ENCODE assay signal across 34 cellular contexts in the genomic region with DNA sequence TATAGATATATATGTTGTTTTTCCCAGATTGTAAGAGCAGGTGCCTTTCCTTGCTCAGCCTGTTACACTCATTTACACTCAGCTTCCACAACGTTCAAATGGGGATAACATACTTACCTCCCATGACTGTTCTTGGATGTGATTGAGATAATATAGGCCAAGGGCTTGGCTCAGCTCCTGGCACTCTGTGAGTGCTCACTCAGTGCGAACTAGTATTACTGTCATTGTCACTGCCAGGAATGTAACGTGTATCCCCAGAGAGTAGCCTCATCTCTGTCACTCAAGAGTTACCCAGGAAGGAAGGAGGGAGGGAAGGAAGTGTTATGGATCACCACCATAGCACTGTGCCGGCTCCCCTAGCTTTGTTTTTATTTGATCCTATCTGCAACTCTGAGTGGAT.
"Had no signal": no experiment of that assay in that cellular context is flagged by ENCODE, and none has a peak within 500 bp of the region (broad histone marks: within the 10 kb centered on the region; RNA-seq: fewer than 3 reads in every experiment).

No MANE protein-coding gene starts in this region.

- H3K27ac Mint-ChIP-seq: activated B cell treated with CpG ODN at 0.5 μM for 24 hours; activated CD8-positive, alpha-beta T cell treated with anti-CD3 and anti-CD28 coated beads for 36 hours; activated naive CD8-positive, alpha-beta T cell; activated T-helper 17 cell treated with anti-CD3 and anti-CD28 coated beads, Interleukin-2, amount 50 U/mL, for 72 hours; effector memory CD8-positive, alpha-beta T cell; T-helper 17 cell; T-helper 2 cell treated with Interferon-gamma antibody and Interleukin-4, amounts not matched to agents 5 μg/mL and 100 μg/mL, for 36 hours had no signal

- H3K36me3 Mint-ChIP-seq: activated naive CD8-positive, alpha-beta T cell had no signal

- H3K4me3 ChIP-seq: coronary artery, heart right ventricle had no signal

- H3K4me1 Mint-ChIP-seq: activated B cell treated with CpG ODN at 0.5 μM for 24 hours; activated T-helper 17 cell treated with anti-CD3 and anti-CD28 coated beads, Interleukin-2, amount 50 U/mL, for 72 hours; central memory CD8-positive, alpha-beta T cell; T-helper 17 cell had no signal

- H3K9me3 ChIP-seq: heart right ventricle had no signal

- H3K27ac ChIP-seq: brain microvascular endothelial cell, coronary artery, heart right ventricle, WERI-Rb-1 had no signal

- H3K9me3 Mint-ChIP-seq: activated B cell treated with CpG ODN at 0.5 μM for 24 hours; activated CD8-positive, alpha-beta T cell treated with anti-CD3 and anti-CD28 coated beads for 36 hours; activated T-cell treated with anti-CD3 and anti-CD28 coated beads, Interleukin-2, amount 50 U/mL, for 4 hours; activated T-helper 17 cell treated with anti-CD3 and anti-CD28 coated beads, Interleukin-2, amount 50 U/mL, for 72 hours; central memory CD8-positive, alpha-beta T cell; effector memory CD8-positive, alpha-beta T cell; T-helper 2 cell treated with Interferon-gamma antibody and Interleukin-4, amounts not matched to agents 5 μg/mL and 100 μg/mL, for 36 hours had no signal

- DNase-seq: activated B cell treated with CpG ODN at 0.5 μM for 24 hours; activated CD4-positive, alpha-beta T cell treated with anti-CD3 and anti-CD28 coated beads for 48 hours; activated CD4-positive, alpha-beta T cell treated with anti-CD3 and anti-CD28 coated beads, Interleukin-2, amount 50 U/mL, for 1 hour; activated CD4-positive, alpha-beta T cell treated with anti-CD3 and anti-CD28 coated beads, Interleukin-2, amount 50 U/mL, for 48 hours; activated CD8-positive, alpha-beta memory T cell treated with anti-CD3 and anti-CD28 coated beads for 24 hours; activated CD8-positive, alpha-beta T cell treated with anti-CD3 and anti-CD28 coated beads for 36 hours; activated effector memory CD4-positive, alpha-beta T cell treated with Interleukin-2 at 50 U/mL for 16 hours; activated gamma-delta T cell treated with Interleukin-2 at 50 U/mL for 16 hours; activated naive CD4-positive, alpha-beta T cell treated with anti-CD3 and anti-CD28 coated beads, Interleukin-2, amount 50 U/mL, for 16 hours; activated naive CD4-positive, alpha-beta T cell treated with Interleukin-2 at 50 U/mL for 16 hours; activated T-cell treated with anti-CD3 and anti-CD28 coated beads, Interleukin-2, amount 50 U/mL, for 4 hours; amniotic stem cell; anterior cingulate cortex; brain microvascular endothelial cell; dermis blood vessel endothelial cell; effector CD4-positive, alpha-beta T cell; effector memory CD8-positive, alpha-beta T cell; foreskin fibroblast; heart right ventricle; T-helper 1 cell; T-helper 17 cell; T1000; WERI-Rb-1 had no signal

- ATAC-seq: activated CD4-positive, CD25-positive, alpha-beta regulatory T cell treated with anti-CD3 and anti-CD28 coated beads, Interleukin-2, amount 50 U/mL, for 24 hours; activated CD8-positive, alpha-beta T cell treated with anti-CD3 and anti-CD28 coated beads for 36 hours; activated T-cell treated with anti-CD3 and anti-CD28 coated beads, Interleukin-2, amount 50 U/mL, for 4 hours; activated T-helper 17 cell treated with anti-CD3 and anti-CD28 coated beads, Interleukin-2, amount 50 U/mL, for 72 hours; effector memory CD8-positive, alpha-beta T cell; esophagus mucosa; heart right ventricle; T-helper 17 cell had no signal

- H3K27me3 ChIP-seq: brain microvascular endothelial cell, heart right ventricle had no signal

- H3K36me3 ChIP-seq: brain microvascular endothelial cell, heart right ventricle, WERI-Rb-1 had no signal

- H3K4me1 ChIP-seq: heart right ventricle had no signal

- FAIRE-seq: astrocyte, bronchial epithelial cell, endometrium, frontal cortex had no signal

- H3K4me3 Mint-ChIP-seq: activated B cell treated with CpG ODN at 0.5 μM for 24 hours; activated CD8-positive, alpha-beta T cell treated with anti-CD3 and anti-CD28 coated beads for 36 hours; activated naive CD8-positive, alpha-beta T cell; activated T-cell treated with anti-CD3 and anti-CD28 coated beads, Interleukin-2, amount 50 U/mL, for 4 hours; activated T-helper 17 cell treated with anti-CD3 and anti-CD28 coated beads, Interleukin-2, amount 50 U/mL, for 72 hours; central memory CD8-positive, alpha-beta T cell; effector memory CD8-positive, alpha-beta T cell; T-helper 17 cell; T-helper 2 cell treated with Interferon-gamma antibody and Interleukin-4, amounts not matched to agents 5 μg/mL and 100 μg/mL, for 36 hours had no signal
